In the genomic region with DNA sequence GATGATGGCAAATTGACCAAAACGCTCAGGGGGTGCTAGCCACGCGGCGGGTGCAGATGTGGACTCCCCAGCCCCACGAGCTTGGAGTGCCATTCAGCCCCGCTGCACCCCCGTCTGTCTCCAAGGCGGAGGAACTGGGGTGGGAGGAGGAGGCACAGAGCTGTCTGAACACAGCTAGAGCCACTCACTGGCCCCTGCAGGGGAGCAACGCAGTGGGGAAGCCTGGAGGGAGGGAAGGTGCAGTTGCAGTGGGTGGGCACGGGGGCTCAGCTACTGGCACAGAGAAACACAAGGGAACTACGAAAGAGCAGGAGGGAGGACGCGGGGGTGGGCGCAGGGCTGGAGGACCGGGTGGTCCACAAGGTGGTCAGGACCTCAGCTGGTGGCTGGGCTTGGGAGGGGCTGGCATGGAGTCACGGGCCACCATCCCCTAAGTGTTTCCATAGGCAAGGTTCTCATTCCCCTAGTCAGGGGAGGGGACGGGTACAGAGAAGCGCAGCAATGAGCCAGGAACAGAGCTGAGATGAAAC, we compare ENCODE assay signal across 29 cellular contexts.
"Had no signal": no experiment of that assay in that cellular context is flagged by ENCODE, and none has a peak within 500 bp of the region (broad histone marks: within the 10 kb centered on the region; RNA-seq: fewer than 3 reads in every experiment).

No MANE protein-coding gene starts in this region.

- H3K27me3 Mint-ChIP-seq: activated CD4-positive, alpha-beta T cell treated with anti-CD3 and anti-CD28 coated beads, Interleukin-2, amount 10 ng/mL, durations not matched to agents 24 days and 14 days; activated CD8-positive, alpha-beta T cell treated with anti-CD3 and anti-CD28 coated beads for 36 hours; central memory CD8-positive, alpha-beta T cell had no signal

- H3K4me2 ChIP-seq: SK-N-SH had no signal

- H3K9me3 Mint-ChIP-seq: activated CD4-positive, alpha-beta T cell treated with anti-CD3 and anti-CD28 coated beads, Interleukin-2, amount 10 ng/mL, durations not matched to agents 24 days and 14 days; activated CD8-positive, alpha-beta T cell treated with anti-CD3 and anti-CD28 coated beads for 36 hours; activated naive CD4-positive, alpha-beta T cell treated with anti-CD3 and anti-CD28 coated beads for 36 hours; activated naive CD4-positive, alpha-beta T cell treated with anti-CD3 and anti-CD28 coated beads, Interleukin-2, amount 50 U/mL, for 72 hours; activated T-cell treated with anti-CD3 and anti-CD28 coated beads, Interleukin-2, amount 50 U/mL, for 4 hours; activated T-helper 1 cell treated with anti-CD3 and anti-CD28 coated beads, Interleukin-12 subunit alpha, Interleukin-12 subunit beta, Interleukin-2, Interleukin-4 antibody, amounts not matched to agents 30 ng/mL and 10 ng/mL and 1 ng/mL, durations not matched to agents 14 hours and 24 hours and 36 hours; central memory CD8-positive, alpha-beta T cell; T-helper 1 cell treated with Interleukin-12 subunit alpha and Interleukin-12 subunit beta and Interleukin-4 antibody, amounts not matched to agents 30 μg/mL and 1 μg/mL, for 36 hours; T-helper 2 cell treated with Interferon-gamma antibody and Interleukin-4, amounts not matched to agents 5 μg/mL and 100 μg/mL, for 36 hours had no signal

- H3K4me3 ChIP-seq: cardiac muscle cell, Peyer's patch, SJSA1 had no signal

- H3K27ac ChIP-seq: cardiac muscle cell, Peyer's patch, SJSA1 had no signal

- DNase-seq: activated CD4-positive, alpha-beta T cell treated with anti-CD3 and anti-CD28 coated beads, Interleukin-2, amount 10 ng/mL, durations not matched to agents 24 days and 14 days; activated CD4-positive, alpha-beta T cell treated with anti-CD3 and anti-CD28 coated beads, Interleukin-2, amount 50 U/mL, for 4 hours; activated CD8-positive, alpha-beta T cell treated with anti-CD3 and anti-CD28 coated beads for 36 hours; activated gamma-delta T cell treated with Interleukin-2 at 50 U/mL for 16 hours; activated naive CD4-positive, alpha-beta T cell treated with anti-CD3 and anti-CD28 coated beads for 36 hours; activated T-cell treated with anti-CD3 and anti-CD28 coated beads for 4 hours; activated T-cell treated with anti-CD3 and anti-CD28 coated beads, Interleukin-2, amount 50 U/mL, for 4 hours; amniotic stem cell; aorta; Karpas-422; KBM-7; NCI-H1105; NCI-H1417 treated with DMSO at 0.1 percent for 48 hours; NCI-H187 treated with DMSO at 0.1 percent for 48 hours; NCI-H345; NCI-H524 treated with DMSO at 0.1 percent for 48 hours; NK-92 treated with Interleukin-12 subunit alpha and Interleukin-12 subunit beta, amount 100 ng/mL, for 24 hours; PC-3; Peyer's patch; RPMI8226; SHP77 treated with DMSO at 0.1 percent for 48 hours; SK-N-SH had no signal

- H3K27me3 ChIP-seq: cardiac muscle cell, Peyer's patch, SJSA1 had no signal

- H3K9ac ChIP-seq: SK-N-SH had no signal

- ATAC-seq: activated CD8-positive, alpha-beta T cell treated with anti-CD3 and anti-CD28 coated beads for 36 hours; activated naive CD4-positive, alpha-beta T cell treated with anti-CD3 and anti-CD28 coated beads, Interleukin-2, amount 50 U/mL, for 72 hours; PC-3 had no signal

- H3K9me2 ChIP-seq: SK-N-SH had no signal

- H3K4me3 Mint-ChIP-seq: activated CD4-positive, alpha-beta T cell treated with anti-CD3 and anti-CD28 coated beads, Interleukin-2, amount 10 ng/mL, durations not matched to agents 24 days and 14 days; activated CD8-positive, alpha-beta T cell treated with anti-CD3 and anti-CD28 coated beads for 36 hours; activated naive CD4-positive, alpha-beta T cell treated with anti-CD3 and anti-CD28 coated beads for 36 hours; activated T-cell treated with anti-CD3 and anti-CD28 coated beads, Interleukin-2, amount 50 U/mL, for 4 hours; activated T-helper 1 cell treated with anti-CD3 and anti-CD28 coated beads, Interleukin-12 subunit alpha, Interleukin-12 subunit beta, Interleukin-2, Interleukin-4 antibody, amounts not matched to agents 30 ng/mL and 10 ng/mL and 1 ng/mL, durations not matched to agents 14 hours and 24 hours and 36 hours; central memory CD8-positive, alpha-beta T cell; T-helper 1 cell treated with Interleukin-12 subunit alpha and Interleukin-12 subunit beta and Interleukin-4 antibody, amounts not matched to agents 30 μg/mL and 1 μg/mL, for 36 hours; T-helper 2 cell treated with Interferon-gamma antibody and Interleukin-4, amounts not matched to agents 5 μg/mL and 100 μg/mL, for 36 hours had no signal

- H3K4me1 ChIP-seq: Peyer's patch had no signal

- H3K27ac Mint-ChIP-seq: activated CD8-positive, alpha-beta T cell treated with anti-CD3 and anti-CD28 coated beads for 36 hours; activated naive CD4-positive, alpha-beta T cell treated with anti-CD3 and anti-CD28 coated beads for 36 hours; activated T-helper 1 cell treated with anti-CD3 and anti-CD28 coated beads, Interleukin-12 subunit alpha, Interleukin-12 subunit beta, Interleukin-2, Interleukin-4 antibody, amounts not matched to agents 30 ng/mL and 10 ng/mL and 1 ng/mL, durations not matched to agents 14 hours and 24 hours and 36 hours; T-helper 1 cell treated with Interleukin-12 subunit alpha and Interleukin-12 subunit beta and Interleukin-4 antibody, amounts not matched to agents 30 μg/mL and 1 μg/mL, for 36 hours; T-helper 2 cell treated with Interferon-gamma antibody and Interleukin-4, amounts not matched to agents 5 μg/mL and 100 μg/mL, for 36 hours had no signal

- H3K9me3 ChIP-seq: Peyer's patch, SJSA1, SK-N-SH had no signal
